ENCODE assay signal across 6 cellular contexts in genomic region chr12:115626210-115626609, GRCh38.
"Had no signal": no experiment of that assay in that cellular context is flagged by ENCODE, and none has a peak within 500 bp of the region (broad histone marks: within the 10 kb centered on the region; RNA-seq: fewer than 3 reads in every experiment).

No MANE protein-coding gene starts in this region.

- H3K4me1 Mint-ChIP-seq: IgD-negative memory B cell had no signal

- H3K4me3 ChIP-seq: K562 had no signal

- H3K27ac Mint-ChIP-seq: IgD-negative memory B cell had no signal

- DNase-seq: IMR-90, KBM-7 had no signal

- ATAC-seq: HepG2, K562 had no signal

- H3K27ac ChIP-seq: HL-60 had no signal

- H3K4me3 Mint-ChIP-seq: IgD-negative memory B cell had no signal

- H3K36me3 Mint-ChIP-seq: IgD-negative memory B cell had no signal
